ENCODE assay signal across 8 cellular contexts in genomic region chr10:26430641-26431163, GRCh38. TPM values are rescaled to one million over a fixed set of nuclear protein-coding genes. Genes with fewer than 3 reads are reported as not detected.
DNase-seq lines count a peak whose midpoint lies in the region; ATAC-seq and TF ChIP-seq lines count a peak whose summit lies in the region.

No MANE protein-coding gene starts in this region.

- CTCF ChIA-PET in BJ (lab: Yijun Ruan, JAX): interaction anchor here (0.6 to 0.7 kb wide), 3 partner anchors 18 to 142 kb away, joined by 3 to 5 read pairs (median 3); no protein-coding TSS in a partner anchor

- DNase-seq in BJ (ENCODE audit: low read depth) (peak; percentile 48), T1000 (lab: John Stamatoyannopoulos, UW) (peak; percentile 70), superior temporal gyrus (ENCODE audit: extremely low spot score) (peak; percentile 18), DMS79 treated with DMSO at 0.1 percent for 48 hours (lab: John Stamatoyannopoulos, UW) (no peak), BE2C (no peak)
- DNase-seq in activated CD4-positive, CD25-positive, alpha-beta regulatory T cell treated with anti-CD3 and anti-CD28 coated beads, Interleukin-2, amount 50 U/mL, for 72 hours: no peak

- ATAC-seq in GM18909 (IDR thresholded peaks at IDR 0.05; ENCODE audit: poor library complexity, unreplicated experiment) (peak; percentile 90), HG03060 (IDR thresholded peaks at IDR 0.05; ENCODE audit: low read depth, unreplicated experiment) (peak; percentile 89)

- H3K4me1 ChIP-seq in BE2C: no peaks in the 10 kb centered on the region

- POLR2A ChIA-PET in BJ (lab: Charles Lee): no interaction called here

- H3K9me3 ChIP-seq in BE2C: no peaks in the 10 kb centered on the region

- H3K36me3 ChIP-seq in BJ (ENCODE audit: control insufficient read depth, insufficient read depth, low read length) (no peaks in the 10 kb centered on the region), BE2C (no peaks in the 10 kb centered on the region)

- no peak for TF ChIP-seq CTCF in BJ (IDR thresholded peaks at IDR 0.05; ENCODE audit: insufficient read depth, low read depth, low read length)
- no peak for TF ChIP-seq CTCF in BE2C (IDR thresholded peaks at IDR 0.05; ENCODE audit: low read depth, low read length)

- no peak overlapping the region for H3K4me3 ChIP-seq in BJ (ENCODE audit: low read depth, low read length)
- H3K4me3 ChIP-seq in BE2C (ENCODE audit: low read depth, low read length): no peak overlapping the region

- H3K27me3 ChIP-seq in BJ (ENCODE audit: control insufficient read depth, insufficient read depth, low read length) (no peaks in the 10 kb centered on the region), BE2C (no peaks in the 10 kb centered on the region)

RNA-seq across cellular contexts. Expression of gene APBB1IP, which starts 7.4 kb away (rescaled TPM):
- 4.3 and 5.6 TPM in 2 replicates for polyA plus RNA-seq in BJ (2011; rRNA removed)
- polyA minus RNA-seq in BJ (2011; rRNA and poly(A)+ RNA removed): 6.5 and 6.7 TPM in 2 replicates
- not detected for polyA plus RNA-seq in BE2C (2012; ENCODE audit: insufficient read depth, insufficient read length, low read depth)

Comparison
In these comparisons a context has a peak if more than half of its experiments do, and no peak if none do; other contexts are left out.
1. DNase-seq: peak in BJ (single experiment), T1000 (single experiment) and superior temporal gyrus (single experiment); none in DMS79 treated with DMSO at 0.1 percent for 48 hours (single experiment), activated CD4-positive, CD25-positive, alpha-beta regulatory T cell treated with anti-CD3 and anti-CD28 coated beads, Interleukin-2, amount 50 U/mL, for 72 hours (single experiment) and BE2C (single experiment).